8 cellular contexts compared by ENCODE assay signal in the genomic region with DNA sequence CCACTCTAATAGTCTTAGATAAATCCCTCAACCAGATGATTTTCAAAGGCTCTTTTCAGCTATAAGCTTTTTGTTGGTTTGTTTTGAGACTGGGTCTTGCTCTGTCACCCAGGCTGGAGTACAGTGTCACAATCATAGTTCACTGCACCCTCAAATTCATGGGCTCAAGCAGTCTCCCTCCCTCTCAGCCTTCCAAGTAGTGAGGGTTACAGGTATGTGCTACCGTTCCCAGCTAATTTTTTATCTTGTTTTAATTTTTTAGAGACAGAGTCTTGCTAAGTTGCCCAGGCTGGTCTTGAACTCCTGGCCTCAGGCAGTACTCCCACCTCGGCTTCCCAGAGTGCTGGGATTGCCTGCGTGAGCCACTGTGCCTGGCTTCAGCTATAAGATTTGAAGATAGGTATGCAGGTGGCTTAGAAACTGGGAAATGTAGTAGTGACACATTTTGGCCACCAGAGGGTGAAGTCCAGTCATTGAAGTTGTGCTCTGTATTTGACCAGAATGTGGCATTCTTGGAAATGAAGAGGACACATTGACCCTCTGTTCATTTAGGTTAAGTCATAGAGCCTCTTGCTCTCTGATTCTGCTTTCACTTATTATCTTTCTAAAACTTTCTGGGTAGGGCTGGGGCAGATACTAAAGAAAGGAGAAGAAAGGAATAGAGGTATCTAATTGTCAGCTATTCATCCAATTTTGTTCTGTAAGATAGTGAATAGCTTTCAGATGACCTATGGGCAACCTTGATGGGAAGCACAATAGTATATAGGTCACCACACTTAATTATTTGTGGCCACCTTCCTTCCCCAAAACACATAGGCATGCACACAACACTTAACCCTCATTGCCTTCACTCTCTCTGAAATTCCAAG. TPM values are rescaled to one million over a fixed set of nuclear protein-coding genes. Genes with fewer than 3 reads are reported as not detected.
DNase-seq lines count a peak whose midpoint lies in the region; ATAC-seq and FAIRE-seq lines count a peak whose summit lies in the region.

No MANE protein-coding gene starts in this region.

- FAIRE-seq in small intestine (lab: Jason Lieb, UNC), result no peak

- peak; percentile 8 for DNase-seq in NCI-H2029 treated with DMSO at 0.1 percent for 48 hours (lab: John Stamatoyannopoulos, UW)
- DNase-seq in NCI-H2029 (lab: John Stamatoyannopoulos, UW), result no peak
- DNase-seq in NCI-H2227 (lab: John Stamatoyannopoulos, UW; ENCODE audit: unreplicated experiment), result peak; percentile 49
- peak; percentile 64 for DNase-seq in adipocyte (ENCODE audit: low read depth)
- DNase-seq in hepatic stellate cell (ENCODE audit: low spot score), result peak; percentile 30
- DNase-seq in small intestine, result peak; percentile 57

- H3K4me1 ChIP-seq in adipocyte (ENCODE audit: control insufficient read depth, insufficient read depth, low read length), result peaks cover 17% of the 10 kb centered on the region
- no peaks in the 10 kb centered on the region for H3K4me1 ChIP-seq in small intestine (ENCODE audit: control insufficient read depth in 2 of 2, insufficient read depth in 1 of 2, low read depth in 1 of 2, low read length in 1 of 2)

- no peaks in the 10 kb centered on the region for H3K9me3 ChIP-seq in adipocyte (ENCODE audit: control insufficient read depth, low read length)
- H3K9me3 ChIP-seq in small intestine (ENCODE audit: control insufficient read depth, low read depth), result no peaks in the 10 kb centered on the region

- no peak overlapping the region for H3K9ac ChIP-seq in adipocyte (ENCODE audit: low read length)

- H3K27ac ChIP-seq in small intestine (ENCODE audit: low read depth in 1 of 2, low read length in 1 of 2), result no peak overlapping the region

- H3K27me3 ChIP-seq in adipocyte (replicated peaks; ENCODE audit: control insufficient read depth, insufficient read depth, low read length) (no peaks in the 10 kb centered on the region), small intestine (ENCODE audit: control insufficient read depth in 2 of 2, insufficient read depth in 2 of 2, low read length in 2 of 2) (no peaks in the 10 kb centered on the region)

- H3K4me3 ChIP-seq in adipocyte (ENCODE audit: low read length), result no peak overlapping the region
- H3K4me3 ChIP-seq in small intestine (ENCODE audit: low read depth in 1 of 2, low read length in 2 of 2), result no peak overlapping the region

- peak; percentile 58 for ATAC-seq in GM21723 (IDR thresholded peaks at IDR 0.05; ENCODE audit: unreplicated experiment)
- no peak for ATAC-seq in HG03571 (IDR thresholded peaks at IDR 0.05; ENCODE audit: unreplicated experiment)

- peaks cover 24% of the 10 kb centered on the region for H3K36me3 ChIP-seq in adipocyte (ENCODE audit: control insufficient read depth, insufficient read depth, low read length, severe bottlenecking)
- peaks cover 6% of the 10 kb centered on the region in 2 donors for H3K36me3 ChIP-seq in small intestine (ENCODE audit: control insufficient read depth in 2 of 2, insufficient read depth in 2 of 2, low read length in 2 of 2)

- 44 to 55% (median 50%) methylated on average over 3 of the region's 3 CpGs for WGBS in small intestine, 3 donors

RNA-seq across cellular contexts. Expression of a gene that starts 36.0 kb away (rescaled TPM):
- 10 to 100 TPM in 2 of 3 donors, 1 to 10 TPM in 1; 9.2 to 12.5 (median 12.4) TPM for polyA plus RNA-seq in small intestine
